ENCODE assay signal across 8 cellular contexts in genomic region chr9:124258765-124259272, GRCh38. TPM values are rescaled to one million over a fixed set of nuclear protein-coding genes. Genes with fewer than 3 reads are reported as not detected.
DNase-seq lines count a peak whose midpoint lies in the region; ATAC-seq and TF ChIP-seq lines count a peak whose summit lies in the region.

No MANE protein-coding gene starts in this region.

- H3K4me3 ChIP-seq in MG63 (peak overlapping the region; percentile 83), coronary artery (peak overlapping the region; percentile 98), muscle layer of colon (ENCODE audit: low read depth in 1 of 2, low read length in 2 of 2) (peak overlapping the region; percentile 47 to 89)

- peaks cover 77% of the 10 kb centered on the region for H3K4me1 Mint-ChIP-seq in CD14-positive monocyte

- TF ChIP-seq CTCF in CD14-positive monocyte (IDR thresholded peaks at IDR 0.05) (no peak), coronary artery (IDR thresholded peaks at IDR 0.05) (no peak)

- ATAC-seq in GM21786 (IDR thresholded peaks at IDR 0.05; ENCODE audit: unreplicated experiment), result no peak
- no peak for ATAC-seq in GM21360 (IDR thresholded peaks at IDR 0.05; ENCODE audit: unreplicated experiment)

- no peaks in the 10 kb centered on the region for H3K27me3 ChIP-seq in MG63
- no peaks in the 10 kb centered on the region for H3K27me3 ChIP-seq in muscle layer of colon (ENCODE audit: control insufficient read depth in 1 of 2, insufficient read depth in 2 of 2, low read length in 2 of 2)

- H3K27ac ChIP-seq in coronary artery (peak overlapping the region; percentile 81 to 96), muscle layer of colon (ENCODE audit: low read depth, low read length) (peak overlapping the region; percentile 94)

- H3K27me3 Mint-ChIP-seq in CD14-positive monocyte (ENCODE audit: low read depth in 3 of 3), result peaks cover 2 to 5% (median 3%) of the 10 kb centered on the region in 3 donors

- peak overlapping the region; percentile 96 to 99 for H3K4me3 Mint-ChIP-seq in CD14-positive monocyte

- intact Hi-C loops in CD14-positive monocyte (cut with micrococcal nuclease), result loop anchor here (2.0 to 5.0 kb wide), 2 partner anchors 24 to 42 kb away; no protein-coding TSS in a partner anchor

- H3K9me3 Mint-ChIP-seq in CD14-positive monocyte, result no peaks in the 10 kb centered on the region

- H3K9me3 ChIP-seq in MG63 (no peaks in the 10 kb centered on the region), muscle layer of colon (ENCODE audit: low read length) (no peaks in the 10 kb centered on the region)

- no peak for DNase-seq in CD14-positive monocyte (ENCODE audit: low spot score)
- no peak for DNase-seq in MG63
- DNase-seq in coronary artery (ENCODE audit: low spot score), result no peak
- DNase-seq in Ammon's horn (ENCODE audit: low spot score), result no peak
- no peak for DNase-seq in cerebellar nuclear complex (lab: John Stamatoyannopoulos, UW)

- peaks cover 39% of the 10 kb centered on the region for H3K4me1 ChIP-seq in muscle layer of colon (ENCODE audit: insufficient read depth, low read length)

- H3K36me3 ChIP-seq in MG63 (peaks cover 33% of the 10 kb centered on the region), muscle layer of colon (ENCODE audit: insufficient read depth, low read length) (no peaks in the 10 kb centered on the region)

- peak overlapping the region; percentile 92 to 97 (median 95) for H3K27ac Mint-ChIP-seq in CD14-positive monocyte

- H3K9ac ChIP-seq in muscle layer of colon (ENCODE audit: low read length), result peak overlapping the region; percentile 44

- peaks cover 13 to 14% of the 10 kb centered on the region in 2 donors for H3K36me3 Mint-ChIP-seq in CD14-positive monocyte

RNA-seq across cellular contexts. Expression of gene NEK6, which starts 1.1 kb away (rescaled TPM):
- 10 to 100 TPM; 26.1 to 35.8 TPM for polyA plus RNA-seq in CD14-positive monocyte
- total RNA-seq in MG63 (2014; rRNA removed; shearing (Covaris generic); ENCODE audit: low replicate concordance), result 25.0 and 33.1 TPM in 2 replicates
